ENCODE assay signal across 1 cellular context in genomic region chr3:69784854-69785523, GRCh38.
TF ChIP-seq lines count a peak whose summit lies in the region.

No MANE protein-coding gene starts in this region.

TF ChIP-seq in K562, 482 proteins besides CTCF, POLR2A, EP300 and RAD21 (continued from another document and continues in another):
- TF ChIP-seq, protein P1, sequence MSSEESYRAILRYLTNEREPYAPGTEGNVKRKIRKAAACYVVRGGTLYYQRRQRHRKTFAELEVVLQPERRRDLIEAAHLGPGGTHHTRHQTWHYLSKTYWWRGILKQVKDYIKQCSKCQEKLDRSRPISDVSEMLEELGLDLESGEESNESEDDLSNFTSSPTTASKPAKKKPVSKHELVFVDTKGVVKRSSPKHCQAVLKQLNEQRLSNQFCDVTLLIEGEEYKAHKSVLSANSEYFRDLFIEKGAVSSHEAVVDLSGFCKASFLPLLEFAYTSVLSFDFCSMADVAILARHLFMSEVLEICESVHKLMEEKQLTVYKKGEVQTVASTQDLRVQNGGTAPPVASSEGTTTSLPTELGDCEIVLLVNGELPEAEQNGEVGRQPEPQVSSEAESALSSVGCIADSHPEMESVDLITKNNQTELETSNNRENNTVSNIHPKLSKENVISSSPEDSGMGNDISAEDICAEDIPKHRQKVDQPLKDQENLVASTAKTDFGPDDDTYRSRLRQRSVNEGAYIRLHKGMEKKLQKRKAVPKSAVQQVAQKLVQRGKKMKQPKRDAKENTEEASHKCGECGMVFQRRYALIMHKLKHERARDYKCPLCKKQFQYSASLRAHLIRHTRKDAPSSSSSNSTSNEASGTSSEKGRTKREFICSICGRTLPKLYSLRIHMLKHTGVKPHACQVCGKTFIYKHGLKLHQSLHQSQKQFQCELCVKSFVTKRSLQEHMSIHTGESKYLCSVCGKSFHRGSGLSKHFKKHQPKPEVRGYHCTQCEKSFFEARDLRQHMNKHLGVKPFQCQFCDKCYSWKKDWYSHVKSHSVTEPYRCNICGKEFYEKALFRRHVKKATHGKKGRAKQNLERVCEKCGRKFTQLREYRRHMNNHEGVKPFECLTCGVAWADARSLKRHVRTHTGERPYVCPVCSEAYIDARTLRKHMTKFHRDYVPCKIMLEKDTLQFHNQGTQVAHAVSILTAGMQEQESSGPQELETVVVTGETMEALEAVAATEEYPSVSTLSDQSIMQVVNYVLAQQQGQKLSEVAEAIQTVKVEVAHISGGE (CRISPR knock-in tag; IDR thresholded peaks at IDR 0.05): no peak
- no peak for TF ChIP-seq FIP1L1 (IDR thresholded peaks at IDR 0.05; ENCODE audit: low read depth, low read length, poor library complexity, severe bottlenecking)
- TF ChIP-seq ARID3A (IDR thresholded peaks at IDR 0.05; ENCODE audit: borderline replicate concordance, low read depth, low read length): no peak
- TF ChIP-seq ZNF146 (CRISPR knock-in tag; IDR thresholded peaks at IDR 0.05; ENCODE audit: unreplicated experiment): no peak
- TF ChIP-seq SRF (CRISPR knock-in tag; IDR thresholded peaks at IDR 0.05): no peak
- TF ChIP-seq HNRNPH1 (optimal IDR thresholded peaks at IDR 0.05; ENCODE audit: low read depth, low read length): no peak
- TF ChIP-seq THRA (IDR thresholded peaks at IDR 0.05): no peak
- no peak for TF ChIP-seq SRSF3 (IDR thresholded peaks at IDR 0.05; ENCODE audit: insufficient read depth, low read length)
- TF ChIP-seq HIVEP1 (CRISPR knock-in tag; IDR thresholded peaks at IDR 0.05): no peak
- TF ChIP-seq LCOR (CRISPR knock-in tag; IDR thresholded peaks at IDR 0.05): no peak
- TF ChIP-seq HOMEZ (CRISPR knock-in tag; IDR thresholded peaks at IDR 0.05): no peak
- TF ChIP-seq NR1H2 (CRISPR knock-in tag; IDR thresholded peaks at IDR 0.05): no peak
- no peak for TF ChIP-seq SAP30 (IDR thresholded peaks at IDR 0.05; ENCODE audit: borderline replicate concordance, insufficient read depth, low read depth, low read length, poor library complexity, severe bottlenecking)
- TF ChIP-seq SPI1 (IDR thresholded peaks at IDR 0.05; ENCODE audit: borderline replicate concordance, low read depth, low read length): no peak
- TF ChIP-seq, protein P2, sequence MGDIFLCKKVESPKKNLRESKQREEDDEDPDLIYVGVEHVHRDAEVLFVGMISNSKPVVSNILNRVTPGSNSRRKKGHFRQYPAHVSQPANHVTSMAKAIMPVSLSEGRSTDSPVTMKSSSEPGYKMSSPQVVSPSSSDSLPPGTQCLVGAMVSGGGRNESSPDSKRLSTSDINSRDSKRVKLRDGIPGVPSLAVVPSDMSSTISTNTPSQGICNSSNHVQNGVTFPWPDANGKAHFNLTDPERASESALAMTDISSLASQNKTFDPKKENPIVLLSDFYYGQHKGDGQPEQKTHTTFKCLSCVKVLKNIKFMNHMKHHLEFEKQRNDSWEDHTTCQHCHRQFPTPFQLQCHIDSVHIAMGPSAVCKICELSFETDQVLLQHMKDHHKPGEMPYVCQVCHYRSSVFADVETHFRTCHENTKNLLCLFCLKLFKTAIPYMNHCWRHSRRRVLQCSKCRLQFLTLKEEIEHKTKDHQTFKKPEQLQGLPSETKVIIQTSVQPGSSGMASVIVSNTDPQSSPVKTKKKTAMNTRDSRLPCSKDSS (IDR thresholded peaks at IDR 0.05; ENCODE audit: low read depth, partially characterized antibody): no peak
- no peak for TF ChIP-seq ZNF668 (CRISPR knock-in tag; IDR thresholded peaks at IDR 0.05)
- TF ChIP-seq CGGBP1 (CRISPR knock-in tag; IDR thresholded peaks at IDR 0.05): no peak
- no peak for TF ChIP-seq HMGN3 (IDR thresholded peaks at IDR 0.05; ENCODE audit: borderline replicate concordance, extremely low read depth, insufficient read length, low read depth, low read length)
- no peak for TF ChIP-seq GTF2E2 (tag; IDR thresholded peaks at IDR 0.05)
- TF ChIP-seq KAT7 (CRISPR knock-in tag; IDR thresholded peaks at IDR 0.05; ENCODE audit: borderline replicate concordance): no peak
- TF ChIP-seq, protein P3, sequence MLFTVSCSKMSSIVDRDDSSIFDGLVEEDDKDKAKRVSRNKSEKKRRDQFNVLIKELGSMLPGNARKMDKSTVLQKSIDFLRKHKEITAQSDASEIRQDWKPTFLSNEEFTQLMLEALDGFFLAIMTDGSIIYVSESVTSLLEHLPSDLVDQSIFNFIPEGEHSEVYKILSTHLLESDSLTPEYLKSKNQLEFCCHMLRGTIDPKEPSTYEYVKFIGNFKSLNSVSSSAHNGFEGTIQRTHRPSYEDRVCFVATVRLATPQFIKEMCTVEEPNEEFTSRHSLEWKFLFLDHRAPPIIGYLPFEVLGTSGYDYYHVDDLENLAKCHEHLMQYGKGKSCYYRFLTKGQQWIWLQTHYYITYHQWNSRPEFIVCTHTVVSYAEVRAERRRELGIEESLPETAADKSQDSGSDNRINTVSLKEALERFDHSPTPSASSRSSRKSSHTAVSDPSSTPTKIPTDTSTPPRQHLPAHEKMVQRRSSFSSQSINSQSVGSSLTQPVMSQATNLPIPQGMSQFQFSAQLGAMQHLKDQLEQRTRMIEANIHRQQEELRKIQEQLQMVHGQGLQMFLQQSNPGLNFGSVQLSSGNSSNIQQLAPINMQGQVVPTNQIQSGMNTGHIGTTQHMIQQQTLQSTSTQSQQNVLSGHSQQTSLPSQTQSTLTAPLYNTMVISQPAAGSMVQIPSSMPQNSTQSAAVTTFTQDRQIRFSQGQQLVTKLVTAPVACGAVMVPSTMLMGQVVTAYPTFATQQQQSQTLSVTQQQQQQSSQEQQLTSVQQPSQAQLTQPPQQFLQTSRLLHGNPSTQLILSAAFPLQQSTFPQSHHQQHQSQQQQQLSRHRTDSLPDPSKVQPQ (CRISPR knock-in tag; IDR thresholded peaks at IDR 0.05; ENCODE audit: borderline replicate concordance): no peak
- no peak for TF ChIP-seq MTA1 (IDR thresholded peaks at IDR 0.05; ENCODE audit: borderline replicate concordance)
- no peak for TF ChIP-seq SMAD3 (CRISPR knock-in tag; conservative IDR thresholded peaks at IDR 0.05)
- no peak for TF ChIP-seq SMAD1 (IDR thresholded peaks at IDR 0.05; ENCODE audit: low read depth, low read length, partially characterized antibody)
- TF ChIP-seq ETS1 (conservative IDR thresholded peaks at IDR 0.05; ENCODE audit: control insufficient read depth, low read depth, low read length): no peak
- TF ChIP-seq TCF7 (IDR thresholded peaks at IDR 0.05; ENCODE audit: borderline replicate concordance): no peak
- TF ChIP-seq MLX (CRISPR knock-in tag; conservative IDR thresholded peaks at IDR 0.05): no peak
- TF ChIP-seq, protein P4, sequence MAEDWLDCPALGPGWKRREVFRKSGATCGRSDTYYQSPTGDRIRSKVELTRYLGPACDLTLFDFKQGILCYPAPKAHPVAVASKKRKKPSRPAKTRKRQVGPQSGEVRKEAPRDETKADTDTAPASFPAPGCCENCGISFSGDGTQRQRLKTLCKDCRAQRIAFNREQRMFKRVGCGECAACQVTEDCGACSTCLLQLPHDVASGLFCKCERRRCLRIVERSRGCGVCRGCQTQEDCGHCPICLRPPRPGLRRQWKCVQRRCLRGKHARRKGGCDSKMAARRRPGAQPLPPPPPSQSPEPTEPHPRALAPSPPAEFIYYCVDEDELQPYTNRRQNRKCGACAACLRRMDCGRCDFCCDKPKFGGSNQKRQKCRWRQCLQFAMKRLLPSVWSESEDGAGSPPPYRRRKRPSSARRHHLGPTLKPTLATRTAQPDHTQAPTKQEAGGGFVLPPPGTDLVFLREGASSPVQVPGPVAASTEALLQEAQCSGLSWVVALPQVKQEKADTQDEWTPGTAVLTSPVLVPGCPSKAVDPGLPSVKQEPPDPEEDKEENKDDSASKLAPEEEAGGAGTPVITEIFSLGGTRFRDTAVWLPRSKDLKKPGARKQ (CRISPR knock-in tag; IDR thresholded peaks at IDR 0.05): no peak
- no peak for TF ChIP-seq POLR2AphosphoS2 (IDR thresholded peaks at IDR 0.05; ENCODE audit: low read length)
- no peak for TF ChIP-seq HNRNPL (IDR thresholded peaks at IDR 0.05; ENCODE audit: low read depth, low read length)
- peak; percentile 48 for TF ChIP-seq MEIS2 (IDR thresholded peaks at IDR 0.05; ENCODE audit: partially characterized antibody)
- TF ChIP-seq ZBTB1 (CRISPR knock-in tag; IDR thresholded peaks at IDR 0.05; ENCODE audit: borderline replicate concordance, low read depth): no peak
- no peak for TF ChIP-seq PPARD (CRISPR knock-in tag; IDR thresholded peaks at IDR 0.05)
- TF ChIP-seq PTTG1 (tag; IDR thresholded peaks at IDR 0.05; ENCODE audit: low read depth): no peak
- peak; percentile 66; the same call in 1 of the 2 replicates for TF ChIP-seq SMARCE1 (IDR thresholded peaks at IDR 0.05)
- peak; percentile 29; the same call in 1 of the 2 replicates for TF ChIP-seq CTBP1 (IDR thresholded peaks at IDR 0.05; ENCODE audit: borderline replicate concordance)
- TF ChIP-seq HNRNPLL (IDR thresholded peaks at IDR 0.05; ENCODE audit: low read depth, low read length, poor library complexity, severe bottlenecking): no peak
- TF ChIP-seq GATAD2A (IDR thresholded peaks at IDR 0.05): no peak
- no peak for TF ChIP-seq BCOR (IDR thresholded peaks at IDR 0.05)
- no peak for TF ChIP-seq GATAD2B (IDR thresholded peaks at IDR 0.05; ENCODE audit: borderline replicate concordance)
